ENCODE assay signal across 17 cellular contexts in genomic region chr7:1149351-1149794, GRCh38.
"Had no signal": no experiment of that assay in that cellular context is flagged by ENCODE, and none has a peak within 500 bp of the region (broad histone marks: within the 10 kb centered on the region; RNA-seq: fewer than 3 reads in every experiment).

No MANE protein-coding gene starts in this region.

- H3K9me3 ChIP-seq: mucosa of descending colon, neutrophil, suprapubic skin had no signal

- H3K27me3 ChIP-seq: neutrophil, suprapubic skin had no signal

- H3K4me3 Mint-ChIP-seq: activated naive CD8-positive, alpha-beta T cell treated with anti-CD3 and anti-CD28 coated beads, Interleukin-2, amount 10 ng/mL, durations not matched to agents 7 days and 5 days; dendritic cell treated with granulocyte-macrophage colony-stimulating factor and Interleukin-4, amounts not matched to agents 40 ng/mL and 50 ng/mL, for 4 days; naive thymus-derived CD4-positive, alpha-beta T cell; WTC11 had no signal

- H3K4me1 Mint-ChIP-seq: activated naive CD8-positive, alpha-beta T cell treated with anti-CD3 and anti-CD28 coated beads, Interleukin-2, amount 10 ng/mL, durations not matched to agents 7 days and 5 days; WTC11 had no signal

- H3K4me1 ChIP-seq: suprapubic skin had no signal

- H3K9me3 Mint-ChIP-seq: activated naive CD8-positive, alpha-beta T cell treated with anti-CD3 and anti-CD28 coated beads, Interleukin-2, amount 10 ng/mL, durations not matched to agents 7 days and 5 days; dendritic cell treated with granulocyte-macrophage colony-stimulating factor and Interleukin-4, amounts not matched to agents 40 ng/mL and 50 ng/mL, for 4 days; naive thymus-derived CD4-positive, alpha-beta T cell; WTC11 had no signal

- H3K27ac Mint-ChIP-seq: activated naive CD8-positive, alpha-beta T cell treated with anti-CD3 and anti-CD28 coated beads, Interleukin-2, amount 10 ng/mL, durations not matched to agents 7 days and 5 days; dendritic cell treated with granulocyte-macrophage colony-stimulating factor and Interleukin-4, amounts not matched to agents 40 ng/mL and 50 ng/mL, for 4 days; naive thymus-derived CD4-positive, alpha-beta T cell; WTC11 had no signal

- H3K4me3 ChIP-seq: mucosa of descending colon, suprapubic skin had no signal

- H3K27ac ChIP-seq: neutrophil, suprapubic skin had no signal

- FAIRE-seq: TTC549 had no signal

- ATAC-seq: mucosa of descending colon; naive thymus-derived CD4-positive, alpha-beta T cell; WTC11 had no signal

- DNase-seq: activated CD4-positive, alpha-beta T cell treated with anti-CD3 and anti-CD28 coated beads for 4 hours; activated naive CD4-positive, alpha-beta T cell; activated naive CD8-positive, alpha-beta T cell treated with anti-CD3 and anti-CD28 coated beads, Interleukin-2, amount 10 ng/mL, durations not matched to agents 7 days and 5 days; cerebellar nuclear complex; effector memory CD4-positive, alpha-beta T cell; foreskin melanocyte; naive thymus-derived CD4-positive, alpha-beta T cell; retina; stimulated activated CD4-positive, alpha-beta T cell treated with anti-CD3 and anti-CD28 coated beads, Interleukin-15, amount 100 ng/mL, for 24 hours; stimulated activated CD4-positive, alpha-beta T cell treated with anti-CD3 and anti-CD28 coated beads, Interleukin-4, amount 100 ng/mL, for 1 hour; stimulated activated naive CD4-positive, alpha-beta T cell treated with Interleukin-2 at 50 U/mL for 16 hours had no signal

- H3K27me3 Mint-ChIP-seq: activated naive CD8-positive, alpha-beta T cell treated with anti-CD3 and anti-CD28 coated beads, Interleukin-2, amount 10 ng/mL, durations not matched to agents 7 days and 5 days; dendritic cell treated with granulocyte-macrophage colony-stimulating factor and Interleukin-4, amounts not matched to agents 40 ng/mL and 50 ng/mL, for 4 days; naive thymus-derived CD4-positive, alpha-beta T cell had no signal
